28 cellular contexts compared by ENCODE assay signal in genomic region chr10:11899067-11899876, GRCh38.
A peak's percentile ranks its signal among the peaks of the same experiment; 100 is the strongest.
DNase-seq lines count a peak whose midpoint lies in the region; ATAC-seq, FAIRE-seq and TF ChIP-seq lines count a peak whose summit lies in the region.
"Had no signal": no experiment of that assay in that cellular context is flagged by ENCODE, and none has a peak within 500 bp of the region (broad histone marks: within the 10 kb centered on the region; RNA-seq: fewer than 3 reads in every experiment).

No MANE protein-coding gene starts in this region.

- H3K27ac ChIP-seq in HEK293 (ENCODE audit: extremely low read depth, low read depth, low read length) (no peak overlapping the region), K562 (ENCODE audit: extremely low read depth, low read depth, low read length) (peak overlapping the region; percentile 98), right lobe of liver (peak overlapping the region; percentile 76 to 91 (median 82)), spleen (no peak overlapping the region)
- H3K27ac ChIP-seq: BLaER1 treated with 17β-estradiol and CSF1 and Interleukin-3, amounts not matched to agents 10 nM and 100 nM; brain microvascular endothelial cell; coronary artery; foreskin keratinocyte; Peyer's patch had no signal

- H3K4me3 ChIP-seq in HEK293 (ENCODE audit: low read depth, low read length) (no peak overlapping the region), K562 (peak overlapping the region; percentile 47; the same call in 1 of the 2 replicates), right lobe of liver (no peak overlapping the region), spleen (no peak overlapping the region)
- H3K4me3 ChIP-seq: BLaER1 treated with 17β-estradiol and CSF1 and Interleukin-3, amounts not matched to agents 10 nM and 100 nM; coronary artery; Peyer's patch; stomach had no signal

- WGBS in K562 (ENCODE audit: insufficient coverage, low coverage, missing lambda C conversion rate): 76% methylated on average over 24 of the region's 28 CpGs
- 66% methylated on average over 5 of the region's 28 CpGs for WGBS in right lobe of liver (ENCODE audit: insufficient coverage, low coverage, low lambda C conversion rate, missing lambda C conversion rate)
- WGBS in spleen, 5 donors: 90 to 94% (median 92%) methylated on average over 27 to 28 of the region's 28 CpGs

- ATAC-seq in K562: no peak
- no peak for ATAC-seq in right lobe of liver
- ATAC-seq in HG03469 (IDR thresholded peaks at IDR 0.05; ENCODE audit: unreplicated experiment): no peak
- no peak for ATAC-seq in activated CD8-positive, alpha-beta memory T cell treated with anti-CD3 and anti-CD28 coated beads, Interleukin-2, amount 10 ng/mL, durations not matched to agents 7 days and 5 days
- no peak for ATAC-seq in HG03095 (IDR thresholded peaks at IDR 0.05; ENCODE audit: unreplicated experiment)
- ATAC-seq: activated CD8-positive, alpha-beta T cell treated with anti-CD3 and anti-CD28 coated beads, Interleukin-2, amount 10 ng/mL, durations not matched to agents 7 days and 5 days; effector memory CD8-positive, alpha-beta T cell; esophagus mucosa; left ventricle myocardium superior had no signal

- intact Hi-C loops in K562 (cut with micrococcal nuclease) (loop anchor here (10.0 kb wide), 2 partner anchors 146 to 284 kb away; partner anchors contain the start of genes UPF2 and USP6NL), right lobe of liver (cut with DNase I) (no loop called here), spleen (cut with DNase I; ENCODE audit: low total_unique reads) (no loop called here)

- H3K27me3 Mint-ChIP-seq in activated CD8-positive, alpha-beta memory T cell treated with anti-CD3 and anti-CD28 coated beads, Interleukin-2, amount 10 ng/mL, durations not matched to agents 7 days and 5 days: peaks cover 9% of the 10 kb centered on the region
- H3K27me3 Mint-ChIP-seq: type B pancreatic cell had no signal

- TF ChIP-seq EP300 in K562 (IDR thresholded peaks at IDR 0.05; ENCODE audit: low read length): no peak

- FAIRE-seq in K562 (lab: Jason Lieb, UNC): peak; percentile 44

- no peak overlapping the region for H3K27ac Mint-ChIP-seq in activated CD8-positive, alpha-beta memory T cell treated with anti-CD3 and anti-CD28 coated beads, Interleukin-2, amount 10 ng/mL, durations not matched to agents 7 days and 5 days
- H3K27ac Mint-ChIP-seq: activated CD8-positive, alpha-beta T cell treated with anti-CD3 and anti-CD28 coated beads, Interleukin-2, amount 10 ng/mL, durations not matched to agents 7 days and 5 days; effector memory CD8-positive, alpha-beta T cell; HFFc6; T-helper 1 cell treated with Interleukin-12 subunit alpha and Interleukin-12 subunit beta and Interleukin-4 antibody, amounts not matched to agents 30 μg/mL and 1 μg/mL, for 36 hours had no signal

- peak overlapping the region; percentile 98 for H3K4me2 ChIP-seq in K562 (ENCODE audit: insufficient read depth, low read length)
- H3K4me2 ChIP-seq: BLaER1 treated with 17β-estradiol and CSF1 and Interleukin-3, amounts not matched to agents 10 nM and 100 nM had no signal

- TF ChIP-seq POLR2A in K562 (conservative IDR thresholded peaks at IDR 0.05) (no peak), right lobe of liver (IDR thresholded peaks at IDR 0.05) (no peak), spleen (IDR thresholded peaks at IDR 0.05) (no peak)

- H3K9ac ChIP-seq in K562 (ENCODE audit: insufficient read depth in 1 of 2, low read depth in 2 of 2, low read length in 2 of 2): peak overlapping the region; percentile 85 to 92
- H3K9ac ChIP-seq: BLaER1 treated with 17β-estradiol and CSF1 and Interleukin-3, amounts not matched to agents 10 nM and 100 nM had no signal

- POLR2A ChIA-PET in HEK293 (lab: Yijun Ruan, JAX) (interaction anchor here (0.9 kb wide), 1 partner anchor 23 kb away, joined by 3 read pairs; no protein-coding TSS in a partner anchor), K562 (lab: Yijun Ruan, JAX) (interaction anchor here (0.6 to 1.9 kb wide), 7 partner anchors 9 to 211 kb away, joined by 3 to 8 read pairs (median 4); no protein-coding TSS in a partner anchor)

- peaks cover 48% of the 10 kb centered on the region for H3K79me2 ChIP-seq in K562 (ENCODE audit: control insufficient read depth, insufficient read depth, low read length)

- CTCF ChIA-PET in HEK293 (lab: Yijun Ruan, JAX) (interaction anchor here (0.5 kb wide), 1 partner anchor 77 kb away, joined by 4 read pairs; no protein-coding TSS in a partner anchor), K562 (lab: Yijun Ruan, JAX; ENCODE audit: low intra/inter-chr PET ratio) (no interaction called here)
- CTCF ChIA-PET in activated CD8-positive, alpha-beta memory T cell treated with anti-CD3 and anti-CD28 coated beads, Interleukin-2, amount 10 ng/mL, durations not matched to agents 7 days and 5 days (lab: Charles Lee): no interaction called here

- no peaks in the 10 kb centered on the region for H3K27me3 ChIP-seq in K562 (ENCODE audit: control insufficient read depth in 2 of 2, insufficient read depth in 2 of 2, low read length in 2 of 2)
- no peaks in the 10 kb centered on the region for H3K27me3 ChIP-seq in right lobe of liver
- H3K27me3 ChIP-seq in spleen (replicated peaks in 1 of 7): peaks cover 0 to 4% (median 0%) of the 10 kb centered on the region in 7 donors
- H3K27me3 ChIP-seq: BLaER1 treated with 17β-estradiol and CSF1 and Interleukin-3, amounts not matched to agents 10 nM and 100 nM; brain microvascular endothelial cell; foreskin keratinocyte; Peyer's patch; stomach had no signal

- H3K9me1 ChIP-seq in K562 (ENCODE audit: control insufficient read depth, insufficient read depth, low read length): no peaks in the 10 kb centered on the region

- H3K9me3 ChIP-seq in HEK293 (ENCODE audit: control insufficient read depth, insufficient read depth, low read depth, low read length): no peaks in the 10 kb centered on the region
- no peaks in the 10 kb centered on the region for H3K9me3 ChIP-seq in K562 (replicated peaks; ENCODE audit: control insufficient read depth, insufficient read depth, low read depth, low read length)
- no peaks in the 10 kb centered on the region for H3K9me3 ChIP-seq in right lobe of liver
- H3K9me3 ChIP-seq in spleen: no peaks in the 10 kb centered on the region
- H3K9me3 ChIP-seq: BLaER1 treated with 17β-estradiol and CSF1 and Interleukin-3, amounts not matched to agents 10 nM and 100 nM; Peyer's patch; stomach had no signal

- no peaks in the 10 kb centered on the region for H3K9me3 Mint-ChIP-seq in activated CD8-positive, alpha-beta memory T cell treated with anti-CD3 and anti-CD28 coated beads, Interleukin-2, amount 10 ng/mL, durations not matched to agents 7 days and 5 days (ENCODE audit: low read depth)
- H3K9me3 Mint-ChIP-seq: effector memory CD8-positive, alpha-beta T cell; HFFc6; nephron; T-helper 1 cell treated with Interleukin-12 subunit alpha and Interleukin-12 subunit beta and Interleukin-4 antibody, amounts not matched to agents 30 μg/mL and 1 μg/mL, for 36 hours; type B pancreatic cell had no signal

- in situ Hi-C loops in K562 (cut with MboI): no loop called here

- TF ChIP-seq CTCF in HEK293 (tag by site-specific recombination; IDR thresholded peaks at IDR 0.05) (no peak), K562 (IDR thresholded peaks at IDR 0.05 in 2 of 3, conservative IDR thresholded peaks at IDR 0.05 in 1 of 3; ENCODE audit: insufficient read depth in 2 of 3, low read depth in 1 of 3, low read length in 3 of 3) (no peak), right lobe of liver (IDR thresholded peaks at IDR 0.05) (no peak), spleen (IDR thresholded peaks at IDR 0.05 in 8 of 11, conservative IDR thresholded peaks at IDR 0.05 in 3 of 11) (no peak)

- BruUV-seq in K562 (replicated peaks; lab: Mats Ljungman, UMichigan): no TSS peak

- no peaks in the 10 kb centered on the region for H3K4me1 Mint-ChIP-seq in activated CD8-positive, alpha-beta memory T cell treated with anti-CD3 and anti-CD28 coated beads, Interleukin-2, amount 10 ng/mL, durations not matched to agents 7 days and 5 days

- no peak overlapping the region for H3K4me3 Mint-ChIP-seq in activated CD8-positive, alpha-beta memory T cell treated with anti-CD3 and anti-CD28 coated beads, Interleukin-2, amount 10 ng/mL, durations not matched to agents 7 days and 5 days
- H3K4me3 Mint-ChIP-seq: activated CD8-positive, alpha-beta T cell treated with anti-CD3 and anti-CD28 coated beads, Interleukin-2, amount 10 ng/mL, durations not matched to agents 7 days and 5 days; effector memory CD8-positive, alpha-beta T cell; HFFc6; nephron; T-helper 1 cell treated with Interleukin-12 subunit alpha and Interleukin-12 subunit beta and Interleukin-4 antibody, amounts not matched to agents 30 μg/mL and 1 μg/mL, for 36 hours; type B pancreatic cell had no signal

- H4K20me1 ChIP-seq in K562 (replicated peaks; ENCODE audit: control insufficient read depth, insufficient read depth, low read length): no peaks in the 10 kb centered on the region
- H4K20me1 ChIP-seq: BLaER1 treated with 17β-estradiol and CSF1 and Interleukin-3, amounts not matched to agents 10 nM and 100 nM had no signal

- H3K36me3 ChIP-seq in HEK293 (ENCODE audit: control insufficient read depth in 2 of 2, insufficient read depth in 1 of 2, low read length in 2 of 2): no peaks in the 10 kb centered on the region
- no peaks in the 10 kb centered on the region for H3K36me3 ChIP-seq in K562 (ENCODE audit: control insufficient read depth, insufficient read depth, low read length)
- H3K36me3 ChIP-seq in right lobe of liver: no peaks in the 10 kb centered on the region
- H3K36me3 ChIP-seq in spleen: no peaks in the 10 kb centered on the region
- H3K36me3 ChIP-seq: BLaER1 treated with 17β-estradiol and CSF1 and Interleukin-3, amounts not matched to agents 10 nM and 100 nM; brain microvascular endothelial cell; Peyer's patch; stomach had no signal

- H3K4me1 ChIP-seq in HEK293 (ENCODE audit: control insufficient read depth, insufficient read depth, low read length): peaks cover 3% of the 10 kb centered on the region; the same call in 1 of the 2 replicates
- peaks cover 33 to 53% of the 10 kb centered on the region in 2 experiments for H3K4me1 ChIP-seq in K562 (replicated peaks in 1 of 2; ENCODE audit: control insufficient read depth in 2 of 2, insufficient read depth in 2 of 2, low read length in 2 of 2)
- H3K4me1 ChIP-seq in right lobe of liver: peaks cover 0 to 35% (median 15%) of the 10 kb centered on the region in 4 donors
- H3K4me1 ChIP-seq in spleen: peaks cover 0 to 7% (median 0%) of the 10 kb centered on the region in 6 donors
- H3K4me1 ChIP-seq: BLaER1 treated with 17β-estradiol and CSF1 and Interleukin-3, amounts not matched to agents 10 nM and 100 nM; Peyer's patch had no signal

- peak overlapping the region; percentile 83 for H2AFZ ChIP-seq in K562 (ENCODE audit: low read depth, low read length)

- DNase-seq in K562 (ENCODE audit: extremely low read depth in 1 of 4, low spot score in 3 of 4): no peak
- no peak for DNase-seq in right lobe of liver
- DNase-seq in spleen: peak; percentile 67
- DNase-seq in NCI-H1105 treated with DMSO at 0.1 percent for 48 hours (lab: John Stamatoyannopoulos, UW): no peak
- DNase-seq in activated CD8-positive, alpha-beta memory T cell treated with anti-CD3 and anti-CD28 coated beads, Interleukin-2, amount 10 ng/mL, durations not matched to agents 7 days and 5 days: no peak
- DNase-seq: activated CD8-positive, alpha-beta T cell treated with anti-CD3 and anti-CD28 coated beads, Interleukin-2, amount 10 ng/mL, durations not matched to agents 7 days and 5 days; activated gamma-delta T cell treated with Interleukin-2 at 50 U/mL for 16 hours; brain microvascular endothelial cell; Calu3; effector memory CD8-positive, alpha-beta T cell; EL; foreskin keratinocyte; HFFc6; left ventricle myocardium superior; NCI-H187; NCI-H526; Peyer's patch; stimulated activated CD8-positive, alpha-beta memory T cell treated with anti-CD3 and anti-CD28 coated beads, Interleukin-4, amount 100 ng/mL, for 48 hours; stomach had no signal

- TF ChIP-seq RAD21 in K562 (CRISPR knock-in tag; conservative IDR thresholded peaks at IDR 0.05 in 1 of 2, IDR thresholded peaks at IDR 0.05 in 1 of 2): no peak

- H3K36me3 Mint-ChIP-seq in activated CD8-positive, alpha-beta memory T cell treated with anti-CD3 and anti-CD28 coated beads, Interleukin-2, amount 10 ng/mL, durations not matched to agents 7 days and 5 days: no peaks in the 10 kb centered on the region
- H3K36me3 Mint-ChIP-seq: type B pancreatic cell had no signal

Comparison
In these comparisons a context has a peak if more than half of its experiments do, and no peak if none do; other contexts are left out.
1. H3K27ac ChIP-seq: peak in K562 (single experiment) and right lobe of liver (3 of 3); none in HEK293 (single experiment) and spleen (0 of 8).
2. Of the 44 proteins assayed by ChIP-seq in both K562 and HEK293: peak only in K562: PRDM10 and TSHZ1; only in HEK293: none; in both: none; in neither: 41; mixed calls (peak in some experiments, not most) for 1.